Comparison of ENCODE assay signal across 17 cellular contexts in genomic region chr1:37502104-37502503, GRCh38. TPM values are rescaled to one million over a fixed set of nuclear protein-coding genes. Genes with fewer than 3 reads are reported as not detected.
DNase-seq lines count a peak whose midpoint lies in the region; ATAC-seq and TF ChIP-seq lines count a peak whose summit lies in the region.
"Had no signal": no experiment of that assay in that cellular context is flagged by ENCODE, and none has a peak within 500 bp of the region (broad histone marks: within the 10 kb centered on the region; RNA-seq: fewer than 3 reads in every experiment).

No MANE protein-coding gene starts in this region.

- H3K36me3 ChIP-seq in body of pancreas (replicated peaks in 1 of 2; ENCODE audit: insufficient read depth in 1 of 2, low read depth in 2 of 2) (peaks cover 0 to 7% of the 10 kb centered on the region in 2 donors), tibial nerve (peaks cover 0 to 71% (median 19%) of the 10 kb centered on the region in 3 donors)

- H3K4me3 ChIP-seq in body of pancreas (no peak overlapping the region), tibial nerve (no peak overlapping the region)
- H3K4me3 ChIP-seq: BLaER1 treated with 17β-estradiol and CSF1 and Interleukin-3, amounts not matched to agents 10 nM and 100 nM; GM12878; GM23338 had no signal

- intact Hi-C loops in body of pancreas (cut with DNase I), result no loop called here

- CTCF ChIA-PET in activated naive CD4-positive, alpha-beta T cell treated with anti-CD3 and anti-CD28 coated beads, Interleukin-2, amount 10 ng/mL, durations not matched to agents 7 days and 5 days (lab: Charles Lee), result interaction anchor here (0.6 kb wide), 1 partner anchor 101 kb away, joined by 5 read pairs; no protein-coding TSS in a partner anchor

- H3K27me3 ChIP-seq in body of pancreas (no peaks in the 10 kb centered on the region), tibial nerve (no peaks in the 10 kb centered on the region)
- H3K27me3 ChIP-seq: BLaER1 treated with 17β-estradiol and CSF1 and Interleukin-3, amounts not matched to agents 10 nM and 100 nM had no signal

- H3K4me1 ChIP-seq in body of pancreas (peaks cover 24% of the 10 kb centered on the region), tibial nerve (peaks cover 0 to 10% (median 5%) of the 10 kb centered on the region in 4 donors)
- H3K4me1 ChIP-seq: BLaER1 treated with 17β-estradiol and CSF1 and Interleukin-3, amounts not matched to agents 10 nM and 100 nM had no signal

- peaks cover 11% of the 10 kb centered on the region for H3K4me1 Mint-ChIP-seq in activated naive CD4-positive, alpha-beta T cell treated with anti-CD3 and anti-CD28 coated beads, Interleukin-2, amount 50 U/mL, for 24 hours
- H3K4me1 Mint-ChIP-seq in activated naive CD4-positive, alpha-beta T cell treated with anti-CD3 and anti-CD28 coated beads, Interleukin-2, amount 10 ng/mL, durations not matched to agents 7 days and 5 days, result peaks cover 2% of the 10 kb centered on the region
- no peaks in the 10 kb centered on the region for H3K4me1 Mint-ChIP-seq in activated T-helper 17 cell treated with anti-CD3 and anti-CD28 coated beads, Interleukin-2, amount 50 U/mL, for 72 hours
- H3K4me1 Mint-ChIP-seq in nephron progenitor cell, result peaks cover 25% of the 10 kb centered on the region
- H3K4me1 Mint-ChIP-seq: GM23338 had no signal

- no peaks in the 10 kb centered on the region for H3K27me3 Mint-ChIP-seq in activated naive CD4-positive, alpha-beta T cell treated with anti-CD3 and anti-CD28 coated beads, Interleukin-2, amount 50 U/mL, for 24 hours
- no peaks in the 10 kb centered on the region for H3K27me3 Mint-ChIP-seq in activated naive CD4-positive, alpha-beta T cell treated with anti-CD3 and anti-CD28 coated beads, Interleukin-2, amount 10 ng/mL, durations not matched to agents 7 days and 5 days
- no peaks in the 10 kb centered on the region for H3K27me3 Mint-ChIP-seq in activated T-helper 17 cell treated with anti-CD3 and anti-CD28 coated beads, Interleukin-2, amount 50 U/mL, for 72 hours
- H3K27me3 Mint-ChIP-seq in nephron progenitor cell (ENCODE audit: low read depth, poor library complexity), result peaks cover 3% of the 10 kb centered on the region
- H3K27me3 Mint-ChIP-seq: CD4-positive, alpha-beta T cell had no signal

- peaks cover 13% of the 10 kb centered on the region for H3K36me3 Mint-ChIP-seq in activated naive CD4-positive, alpha-beta T cell treated with anti-CD3 and anti-CD28 coated beads, Interleukin-2, amount 50 U/mL, for 24 hours
- peaks cover 36% of the 10 kb centered on the region for H3K36me3 Mint-ChIP-seq in activated naive CD4-positive, alpha-beta T cell treated with anti-CD3 and anti-CD28 coated beads, Interleukin-2, amount 10 ng/mL, durations not matched to agents 7 days and 5 days
- peaks cover 87% of the 10 kb centered on the region for H3K36me3 Mint-ChIP-seq in activated T-helper 17 cell treated with anti-CD3 and anti-CD28 coated beads, Interleukin-2, amount 50 U/mL, for 72 hours (ENCODE audit: low read depth)
- peaks cover 56% of the 10 kb centered on the region for H3K36me3 Mint-ChIP-seq in nephron progenitor cell (ENCODE audit: low read depth)

- H3K27ac ChIP-seq in body of pancreas, result no peak overlapping the region
- H3K27ac ChIP-seq in tibial nerve, result no peak overlapping the region
- H3K27ac ChIP-seq: BLaER1 treated with 17β-estradiol and CSF1 and Interleukin-3, amounts not matched to agents 10 nM and 100 nM had no signal

- no peak for TF ChIP-seq EP300 in tibial nerve (IDR thresholded peaks at IDR 0.05)

- H3K9me3 ChIP-seq in body of pancreas (no peaks in the 10 kb centered on the region), tibial nerve (no peaks in the 10 kb centered on the region)
- H3K9me3 ChIP-seq: BLaER1 treated with 17β-estradiol and CSF1 and Interleukin-3, amounts not matched to agents 10 nM and 100 nM had no signal

- TF ChIP-seq POLR2A in GM18505 (IDR thresholded peaks at IDR 0.05; ENCODE audit: borderline replicate concordance, extremely low read depth, insufficient read depth, insufficient read length), result no peak
- TF ChIP-seq POLR2A in body of pancreas (IDR thresholded peaks at IDR 0.05), result no peak
- no peak for TF ChIP-seq POLR2A in tibial nerve (IDR thresholded peaks at IDR 0.05)

- no peak overlapping the region for H3K4me3 Mint-ChIP-seq in activated naive CD4-positive, alpha-beta T cell treated with anti-CD3 and anti-CD28 coated beads, Interleukin-2, amount 50 U/mL, for 24 hours
- H3K4me3 Mint-ChIP-seq in activated naive CD4-positive, alpha-beta T cell treated with anti-CD3 and anti-CD28 coated beads, Interleukin-2, amount 10 ng/mL, durations not matched to agents 7 days and 5 days, result no peak overlapping the region
- H3K4me3 Mint-ChIP-seq in activated T-helper 17 cell treated with anti-CD3 and anti-CD28 coated beads, Interleukin-2, amount 50 U/mL, for 72 hours, result no peak overlapping the region
- no peak overlapping the region for H3K4me3 Mint-ChIP-seq in nephron progenitor cell
- H3K4me3 Mint-ChIP-seq: CD4-positive, alpha-beta T cell; GM23338 had no signal

- no peak for DNase-seq in activated naive CD4-positive, alpha-beta T cell treated with anti-CD3 and anti-CD28 coated beads, Interleukin-2, amount 10 ng/mL, durations not matched to agents 7 days and 5 days
- DNase-seq in nephron progenitor cell, result no peak
- DNase-seq in body of pancreas, result no peak
- DNase-seq in tibial nerve (ENCODE audit: low spot score in 2 of 2), result no peak
- DNase-seq: ACHN; CD4-positive, alpha-beta T cell; DMS79; H7 had no signal

- H3K27ac Mint-ChIP-seq in activated naive CD4-positive, alpha-beta T cell treated with anti-CD3 and anti-CD28 coated beads, Interleukin-2, amount 50 U/mL, for 24 hours, result peak overlapping the region; percentile 41
- no peak overlapping the region for H3K27ac Mint-ChIP-seq in activated naive CD4-positive, alpha-beta T cell treated with anti-CD3 and anti-CD28 coated beads, Interleukin-2, amount 10 ng/mL, durations not matched to agents 7 days and 5 days
- peak overlapping the region; percentile 16 for H3K27ac Mint-ChIP-seq in activated T-helper 17 cell treated with anti-CD3 and anti-CD28 coated beads, Interleukin-2, amount 50 U/mL, for 72 hours
- H3K27ac Mint-ChIP-seq in nephron progenitor cell, result peak overlapping the region; percentile 95
- H3K27ac Mint-ChIP-seq: CD4-positive, alpha-beta T cell; GM23338 had no signal

- TF ChIP-seq CTCF in nephron progenitor cell (IDR thresholded peaks at IDR 0.05) (no peak), body of pancreas (IDR thresholded peaks at IDR 0.05) (no peak), tibial nerve (IDR thresholded peaks at IDR 0.05) (no peak)

- no peaks in the 10 kb centered on the region for H3K9me3 Mint-ChIP-seq in activated naive CD4-positive, alpha-beta T cell treated with anti-CD3 and anti-CD28 coated beads, Interleukin-2, amount 50 U/mL, for 24 hours
- no peaks in the 10 kb centered on the region for H3K9me3 Mint-ChIP-seq in activated naive CD4-positive, alpha-beta T cell treated with anti-CD3 and anti-CD28 coated beads, Interleukin-2, amount 10 ng/mL, durations not matched to agents 7 days and 5 days
- H3K9me3 Mint-ChIP-seq in activated T-helper 17 cell treated with anti-CD3 and anti-CD28 coated beads, Interleukin-2, amount 50 U/mL, for 72 hours, result no peaks in the 10 kb centered on the region
- no peaks in the 10 kb centered on the region for H3K9me3 Mint-ChIP-seq in nephron progenitor cell
- H3K9me3 Mint-ChIP-seq: CD4-positive, alpha-beta T cell; GM23338 had no signal

- ATAC-seq in activated T-helper 17 cell treated with anti-CD3 and anti-CD28 coated beads, Interleukin-2, amount 50 U/mL, for 72 hours (replicated peaks), result no peak
- ATAC-seq in GM18505 (IDR thresholded peaks at IDR 0.05; ENCODE audit: unreplicated experiment), result no peak
- ATAC-seq in body of pancreas, result no peak
- ATAC-seq: GM12878, GM23338 had no signal

RNA-seq across cellular contexts. Expression of gene MEAF6, which starts 12.5 kb away (rescaled TPM):
- 10 to 100 TPM; 53.1 to 56.8 TPM for total RNA-seq in activated T-helper 17 cell treated with anti-CD3 and anti-CD28 coated beads, Interleukin-2, amount 50 U/mL, for 72 hours
- 10 to 100 TPM; 36.3 to 43.5 TPM for total RNA-seq in body of pancreas
- total RNA-seq in tibial nerve, result 10 to 100 TPM; 33.3 to 59.4 (median 40.3) TPM

RNA-seq across cellular contexts. Expression of gene ZC3H12A, which starts 27.7 kb away (rescaled TPM):
- total RNA-seq in activated T-helper 17 cell treated with anti-CD3 and anti-CD28 coated beads, Interleukin-2, amount 50 U/mL, for 72 hours, result 10 to 100 TPM; 40.1 to 73.3 TPM
- total RNA-seq in body of pancreas (10 to 100 TPM; 12.2 to 31.6 TPM), tibial nerve (10 to 100 TPM in 3 of 4 donors, 1 to 10 TPM in 1; 7.9 to 15.7 (median 10.9) TPM)

RNA-seq across cellular contexts. Expression of gene SNIP1, which starts 52.0 kb away (rescaled TPM):
- 10 to 100 TPM; 26.3 to 31.9 TPM for total RNA-seq in activated T-helper 17 cell treated with anti-CD3 and anti-CD28 coated beads, Interleukin-2, amount 50 U/mL, for 72 hours
- 10 to 100 TPM in 1 of 2 donors, 1 to 10 TPM in 1; 7.0 to 33.9 TPM for total RNA-seq in body of pancreas
- total RNA-seq in tibial nerve, result 10 to 100 TPM in 3 of 4 donors, 1 to 10 TPM in 1; 9.0 to 46.9 (median 37.7) TPM

RNA-seq across cellular contexts. Expression of gene DNALI1, which starts 54.6 kb away (rescaled TPM):
- total RNA-seq in activated T-helper 17 cell treated with anti-CD3 and anti-CD28 coated beads, Interleukin-2, amount 50 U/mL, for 72 hours, result under 1 TPM in 1 of 2 donors, not detected in 1; 0.37 TPM
- 10 to 100 TPM; 16.5 to 19.5 TPM for total RNA-seq in body of pancreas
- total RNA-seq in tibial nerve, result 10 to 100 TPM in 1 of 4 donors, 1 to 10 TPM in 3; 6.3 to 10.3 (median 9.5) TPM
- total RNA-seq: A172; CD4-positive, alpha-beta T cell; G401; GM12878; HT1080 had no signal
